Comparison of ENCODE assay signal across 24 cellular contexts in the genomic region with DNA sequence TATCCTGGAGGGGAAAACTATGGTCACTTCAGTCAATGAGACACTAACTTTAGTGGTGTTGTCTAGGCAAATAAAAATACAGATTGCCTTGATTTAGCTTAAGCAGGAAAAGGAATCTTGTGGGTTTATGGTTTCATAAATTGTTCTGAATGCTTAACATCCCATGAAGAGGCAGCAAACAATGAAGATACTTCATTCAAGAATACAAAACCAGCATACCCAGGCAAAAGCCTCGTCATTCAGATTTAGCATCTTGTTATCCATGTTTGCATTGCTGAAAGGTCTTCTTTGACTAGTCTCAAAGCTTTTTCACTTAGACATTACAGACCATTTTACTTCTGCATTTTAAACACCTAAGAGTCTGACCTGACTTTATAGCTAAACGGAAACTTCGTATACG.
"Had no signal": no experiment of that assay in that cellular context is flagged by ENCODE, and none has a peak within 500 bp of the region (broad histone marks: within the 10 kb centered on the region; RNA-seq: fewer than 3 reads in every experiment).

No MANE protein-coding gene starts in this region.

- H3K27me3 ChIP-seq: neural progenitor cell, ovary, right lobe of liver, sigmoid colon, stomach, thyroid gland, tibial nerve, upper lobe of left lung, vagina had no signal

- ATAC-seq: psoas muscle; right cardiac atrium; right lobe of liver; stimulated activated effector memory CD8-positive, alpha-beta T cell treated with anti-CD3 and anti-CD28 coated beads, Interleukin-12 subunit alpha, Interleukin-12 subunit beta, amount 100 ng/mL, for 72 hours; stimulated activated naive B cell treated with anti-CD40 and anti-IgM and Interleukin-4, amounts not matched to agents 10 μg/mL and 1 μg/mL and 100 μg/mL, for 72 hours had no signal

- H3K9me3 ChIP-seq: ovary, psoas muscle, right lobe of liver, sigmoid colon, stomach, thoracic aorta, thyroid gland, upper lobe of left lung, vagina had no signal

- H3K4me3 ChIP-seq: neural progenitor cell, ovary, psoas muscle, right lobe of liver, sigmoid colon, stomach, thoracic aorta, thyroid gland, tibial nerve, upper lobe of left lung, vagina had no signal

- DNase-seq: occipital lobe; ovary; posterior cingulate gyrus; psoas muscle; right cardiac atrium; right lobe of liver; sigmoid colon; small intestine; stimulated activated CD4-positive, alpha-beta T cell treated with anti-CD3 and anti-CD28 coated beads, Interleukin-15, amount 100 ng/mL, for 24 hours; stimulated activated CD4-positive, alpha-beta T cell treated with anti-CD3 and anti-CD28 coated beads, Interleukin-2, amount 100 ng/mL, for 24 hours; stimulated activated CD4-positive, alpha-beta T cell treated with anti-CD3 and anti-CD28 coated beads, Interleukin-2, amount 100 ng/mL, for 48 hours; stimulated activated CD4-positive, alpha-beta T cell treated with anti-CD3 and anti-CD28 coated beads, Interleukin-4, amount 100 ng/mL, for 24 hours; stimulated activated naive B cell treated with anti-CD40 and anti-IgM and Interleukin-4, amounts not matched to agents 10 μg/mL and 1 μg/mL and 100 μg/mL, for 72 hours; stimulated activated naive CD4-positive, alpha-beta T cell treated with Interleukin-2 at 50 U/mL for 16 hours; stomach; thyroid gland; trophoblast cell; upper lobe of left lung had no signal

- H3K27ac ChIP-seq: neural progenitor cell, ovary, parathyroid adenoma, psoas muscle, right lobe of liver, sigmoid colon, stomach, thoracic aorta, thyroid gland, tibial nerve, upper lobe of left lung, vagina had no signal

- H3K36me3 ChIP-seq: neural progenitor cell, ovary, right lobe of liver, sigmoid colon, stomach, thoracic aorta, thyroid gland, tibial nerve, upper lobe of left lung, vagina had no signal

- H3K4me1 ChIP-seq: neural progenitor cell, parathyroid adenoma, psoas muscle, right lobe of liver, sigmoid colon, stomach, thyroid gland, tibial nerve, upper lobe of left lung, vagina had no signal
